ENCODE assay signal across 20 cellular contexts in the genomic region with DNA sequence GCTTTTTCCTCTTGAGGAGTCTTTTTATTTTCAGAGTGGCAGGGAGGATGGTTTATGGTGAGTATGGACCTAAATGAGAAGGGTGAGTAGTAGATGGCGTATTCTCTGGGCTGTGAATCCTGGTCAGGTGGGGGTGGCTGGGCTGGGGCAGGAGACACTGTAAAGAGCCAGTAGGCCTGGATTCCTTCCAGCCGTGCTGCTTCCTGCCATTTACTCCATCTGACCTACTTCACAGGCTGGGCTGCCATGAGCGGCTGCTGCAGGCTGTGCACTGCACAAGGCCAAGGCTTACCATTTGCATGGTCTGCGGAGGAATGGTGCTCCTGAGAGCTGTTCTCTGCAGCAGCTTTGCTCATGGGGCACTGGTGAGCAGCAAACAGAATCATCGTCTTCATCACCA.
DNase-seq lines count a peak whose midpoint lies in the region; ATAC-seq, FAIRE-seq and TF ChIP-seq lines count a peak whose summit lies in the region.
"Had no signal": no experiment of that assay in that cellular context is flagged by ENCODE, and none has a peak within 500 bp of the region (broad histone marks: within the 10 kb centered on the region; RNA-seq: fewer than 3 reads in every experiment).

No MANE protein-coding gene starts in this region.

- H3K4me1 Mint-ChIP-seq in stimulated activated naive CD8-positive, alpha-beta T cell treated with anti-CD3 and anti-CD28 coated beads, Interleukin-15, amount 100 ng/mL, for 72 hours: no peaks in the 10 kb centered on the region
- H3K4me1 Mint-ChIP-seq: activated naive CD8-positive, alpha-beta T cell treated with anti-CD3 and anti-CD28 coated beads for 36 hours had no signal

- no peak for DNase-seq in stimulated activated naive CD8-positive, alpha-beta T cell treated with anti-CD3 and anti-CD28 coated beads, Interleukin-15, amount 100 ng/mL, for 72 hours
- no peak for DNase-seq in stimulated activated naive CD8-positive, alpha-beta T cell treated with anti-CD3 and anti-CD28 coated beads, Interleukin-15, Interleukin-2, amounts not matched to agents 100 U/mL and 50 U/mL, for 24 hours
- DNase-seq in body of pancreas (peak in 3 of 4 donors; percentile 18 to 28 (median 25)), left kidney (ENCODE audit: low read depth, low spot score) (peak; percentile 28), breast epithelium (ENCODE audit: low spot score in 2 of 2) (no peak), HepG2 (ENCODE audit: low spot score) (no peak), NCI-H128 (lab: John Stamatoyannopoulos, UW; ENCODE audit: unreplicated experiment) (no peak)
- no peak for DNase-seq in activated CD8-positive, alpha-beta memory T cell treated with anti-CD3 and anti-CD28 coated beads, Interleukin-2, amount 50 U/mL, for 48 hours
- DNase-seq: activated CD4-positive, CD25-positive, alpha-beta regulatory T cell; activated CD8-positive, alpha-beta T cell treated with anti-CD3 and anti-CD28 coated beads, Interleukin-2, amount 10 ng/mL, durations not matched to agents 7 days and 5 days; activated naive CD8-positive, alpha-beta T cell treated with anti-CD3 and anti-CD28 coated beads for 36 hours; DMS153; effector CD4-positive, alpha-beta T cell; naive thymus-derived CD4-positive, alpha-beta T cell; NCI-H1930; SIG-M5; tibial artery had no signal

- H2AFZ ChIP-seq in HepG2 (ENCODE audit: low read length): no peak overlapping the region

- no peak for TF ChIP-seq EP300 in HepG2 (IDR thresholded peaks at IDR 0.05; ENCODE audit: low read depth in 2 of 2, low read length in 2 of 2)
- TF ChIP-seq EP300 in HepG2 (CRISPR knock-in tag; IDR thresholded peaks at IDR 0.05; ENCODE audit: borderline replicate concordance): no peak

- no peaks in the 10 kb centered on the region for H3K79me2 ChIP-seq in HepG2 (ENCODE audit: insufficient read depth, low read length)

- H3K9me3 ChIP-seq in body of pancreas (no peaks in the 10 kb centered on the region), breast epithelium (no peaks in the 10 kb centered on the region), HepG2 (ENCODE audit: low read length) (no peaks in the 10 kb centered on the region)
- H3K9me3 ChIP-seq: esophagus muscularis mucosa, prostate gland, tibial artery had no signal

- CTCF ChIA-PET in HepG2 (lab: Yijun Ruan, JAX; ENCODE audit: low intra/inter-chr PET ratio, low total read pairs): no interaction called here

- H3K36me3 ChIP-seq in body of pancreas (replicated peaks in 1 of 2; ENCODE audit: insufficient read depth in 1 of 2, low read depth in 2 of 2) (no peaks in the 10 kb centered on the region), breast epithelium (no peaks in the 10 kb centered on the region), HepG2 (replicated peaks in 1 of 2; ENCODE audit: control insufficient read depth in 1 of 2, insufficient read depth in 2 of 2, low read length in 2 of 2) (no peaks in the 10 kb centered on the region)
- H3K36me3 ChIP-seq: esophagus muscularis mucosa, prostate gland, tibial artery had no signal

- H3K27me3 Mint-ChIP-seq in stimulated activated naive CD8-positive, alpha-beta T cell treated with anti-CD3 and anti-CD28 coated beads, Interleukin-15, amount 100 ng/mL, for 72 hours: peaks cover 14% of the 10 kb centered on the region
- H3K27me3 Mint-ChIP-seq: activated naive CD8-positive, alpha-beta T cell treated with anti-CD3 and anti-CD28 coated beads for 36 hours had no signal

- H3K27ac Mint-ChIP-seq in stimulated activated naive CD8-positive, alpha-beta T cell treated with anti-CD3 and anti-CD28 coated beads, Interleukin-15, amount 100 ng/mL, for 72 hours: no peak overlapping the region
- H3K27ac Mint-ChIP-seq: activated CD8-positive, alpha-beta T cell treated with anti-CD3 and anti-CD28 coated beads, Interleukin-2, amount 10 ng/mL, durations not matched to agents 7 days and 5 days; activated naive CD8-positive, alpha-beta T cell treated with anti-CD3 and anti-CD28 coated beads for 36 hours; naive thymus-derived CD4-positive, alpha-beta T cell had no signal

- no TSS peak for BruUV-seq in HepG2 (replicated peaks; lab: Mats Ljungman, UMichigan)

- in situ Hi-C loops in HepG2 (cut with HindIII; ENCODE audit: extremely low pct_ligation_motif_present, low pct_unique_long_range_greater_than_20kb): no loop called here

- no peak overlapping the region for H3K9ac ChIP-seq in HepG2 (ENCODE audit: insufficient read depth, low read depth, low read length)

- no peaks in the 10 kb centered on the region for H3K9me3 Mint-ChIP-seq in stimulated activated naive CD8-positive, alpha-beta T cell treated with anti-CD3 and anti-CD28 coated beads, Interleukin-15, amount 100 ng/mL, for 72 hours
- H3K9me3 Mint-ChIP-seq: activated naive CD8-positive, alpha-beta T cell treated with anti-CD3 and anti-CD28 coated beads for 36 hours; naive thymus-derived CD4-positive, alpha-beta T cell had no signal

- H3K4me1 ChIP-seq in body of pancreas (no peaks in the 10 kb centered on the region), breast epithelium (no peaks in the 10 kb centered on the region), HepG2 (ENCODE audit: insufficient read depth, low read length) (no peaks in the 10 kb centered on the region)
- H3K4me1 ChIP-seq: prostate gland, tibial artery had no signal

- H3K27ac ChIP-seq in body of pancreas (no peak overlapping the region), breast epithelium (no peak overlapping the region), HepG2 (ENCODE audit: extremely low read length, insufficient read depth, low read length) (no peak overlapping the region)
- H3K27ac ChIP-seq: esophagus muscularis mucosa, prostate gland, tibial artery had no signal

- H4K20me1 ChIP-seq in HepG2 (ENCODE audit: insufficient read depth, low read length): no peaks in the 10 kb centered on the region

- H3K27me3 ChIP-seq in body of pancreas (no peaks in the 10 kb centered on the region), breast epithelium (no peaks in the 10 kb centered on the region), HepG2 (ENCODE audit: control insufficient read depth in 1 of 2, insufficient read depth in 2 of 2, low read length in 2 of 2) (peaks cover 0 to 37% of the 10 kb centered on the region in 2 experiments; a peak in 3 of 5 replicates)
- H3K27me3 ChIP-seq: esophagus muscularis mucosa, tibial artery had no signal

- 72 to 87% methylated on average over 3 to 5 of the region's 5 CpGs for WGBS in body of pancreas, 2 donors
- WGBS in HepG2 (ENCODE audit: low lambda C conversion rate): 0% methylated on average over 2 of the region's 5 CpGs

- no peak for TF ChIP-seq RAD21 in HepG2 (CRISPR knock-in tag; IDR thresholded peaks at IDR 0.05)

- H3K4me2 ChIP-seq in HepG2 (ENCODE audit: low read depth, low read length): no peak overlapping the region

- TF ChIP-seq POLR2A in body of pancreas (IDR thresholded peaks at IDR 0.05) (no peak), breast epithelium (IDR thresholded peaks at IDR 0.05) (no peak), HepG2 (IDR thresholded peaks at IDR 0.05; ENCODE audit: insufficient read depth in 1 of 2, low read depth in 2 of 2, low read length in 2 of 2) (no peak)

- POLR2A ChIA-PET in HepG2 (lab: Yijun Ruan, JAX): no interaction called here

- ATAC-seq in stimulated activated naive CD8-positive, alpha-beta T cell treated with anti-CD3 and anti-CD28 coated beads, Interleukin-15, amount 100 ng/mL, for 72 hours: peak; percentile 16
- no peak for ATAC-seq in stimulated activated naive CD8-positive, alpha-beta T cell treated with anti-CD3 and anti-CD28 coated beads, Interleukin-15, Interleukin-2, amounts not matched to agents 100 U/mL and 50 U/mL, for 24 hours
- no peak for ATAC-seq in body of pancreas
- no peak for ATAC-seq in HepG2
- ATAC-seq: activated CD8-positive, alpha-beta T cell treated with anti-CD3 and anti-CD28 coated beads, Interleukin-2, amount 10 ng/mL, durations not matched to agents 7 days and 5 days had no signal

- FAIRE-seq in HepG2 (lab: Jason Lieb, UNC): no peak
- FAIRE-seq: H1 had no signal

- TF ChIP-seq CTCF in body of pancreas (IDR thresholded peaks at IDR 0.05) (no peak), breast epithelium (IDR thresholded peaks at IDR 0.05) (no peak), HepG2 (CRISPR knock-in tag; IDR thresholded peaks at IDR 0.05) (no peak)

- no peak overlapping the region for H3K4me3 Mint-ChIP-seq in stimulated activated naive CD8-positive, alpha-beta T cell treated with anti-CD3 and anti-CD28 coated beads, Interleukin-15, amount 100 ng/mL, for 72 hours
- H3K4me3 Mint-ChIP-seq: activated CD8-positive, alpha-beta T cell treated with anti-CD3 and anti-CD28 coated beads, Interleukin-2, amount 10 ng/mL, durations not matched to agents 7 days and 5 days; activated naive CD8-positive, alpha-beta T cell treated with anti-CD3 and anti-CD28 coated beads for 36 hours; naive thymus-derived CD4-positive, alpha-beta T cell had no signal

- no peak overlapping the region for H3K4me3 ChIP-seq in body of pancreas
- no peak overlapping the region for H3K4me3 ChIP-seq in breast epithelium
- no peak overlapping the region for H3K4me3 ChIP-seq in HepG2 (replicated peaks in 1 of 3; ENCODE audit: insufficient read depth in 1 of 3, low read depth in 2 of 3, low read length in 3 of 3)
- H3K4me3 ChIP-seq: esophagus muscularis mucosa, prostate gland, tibial artery had no signal

- intact Hi-C loops in body of pancreas (cut with DNase I) (no loop called here), breast epithelium (cut with DNase I; ENCODE audit: low total_unique reads) (no loop called here), HepG2 (cut with micrococcal nuclease; ENCODE audit: unreplicated experiment) (no loop called here)

TF ChIP-seq in HepG2, 621 proteins besides CTCF, POLR2A, EP300 and RAD21 (continues in another document):
- TF ChIP-seq BCLAF1 (IDR thresholded peaks at IDR 0.05) (no peak), JARID2 (CRISPR knock-in tag; IDR thresholded peaks at IDR 0.05; ENCODE audit: insufficient replicate concordance) (no peak), ZKSCAN5 (CRISPR knock-in tag; IDR thresholded peaks at IDR 0.05) (no peak)

Comparison
In these comparisons a context has a peak if more than half of its experiments do, and no peak if none do; other contexts are left out.
1. DNase-seq: peak in body of pancreas (3 of 4) and left kidney (single experiment); none in stimulated activated naive CD8-positive, alpha-beta T cell treated with anti-CD3 and anti-CD28 coated beads, Interleukin-15, amount 100 ng/mL, for 72 hours (0 of 2), stimulated activated naive CD8-positive, alpha-beta T cell treated with anti-CD3 and anti-CD28 coated beads, Interleukin-15, Interleukin-2, amounts not matched to agents 100 U/mL and 50 U/mL, for 24 hours (single experiment), breast epithelium (0 of 2), activated CD8-positive, alpha-beta memory T cell treated with anti-CD3 and anti-CD28 coated beads, Interleukin-2, amount 50 U/mL, for 48 hours (single experiment), HepG2 (single experiment) and NCI-H128 (single experiment).